3 cellular contexts compared by ENCODE assay signal in genomic region chr5:174134545-174134944, GRCh38.
TF ChIP-seq lines count a peak whose summit lies in the region.

No MANE protein-coding gene starts in this region.

TF ChIP-seq in HEK293T, 16 proteins besides CTCF, POLR2A, EP300 and RAD21 (continued from another document):
- TF ChIP-seq ELF4 (IDR thresholded peaks at IDR 0.05) (no peak), SP1 (IDR thresholded peaks at IDR 0.05) (no peak), NFRKB (IDR thresholded peaks at IDR 0.05) (no peak), PKNOX1 (IDR thresholded peaks at IDR 0.05) (peak; percentile 64), L3MBTL2 (conservative IDR thresholded peaks at IDR 0.05) (no peak), FOXM1 (IDR thresholded peaks at IDR 0.05; ENCODE audit: borderline replicate concordance) (no peak), ZNF384 (IDR thresholded peaks at IDR 0.05) (no peak), CTBP1 (IDR thresholded peaks at IDR 0.05; ENCODE audit: borderline replicate concordance) (0 out of 2 replicates have a peak, but pooled peaks have one; percentile 14)

TF ChIP-seq in IMR-90, 13 proteins besides CTCF, POLR2A, EP300 and RAD21:
- no peak for TF ChIP-seq USF2 (IDR thresholded peaks at IDR 0.05; ENCODE audit: low read depth, low read length)
- TF ChIP-seq CHD1 (IDR thresholded peaks at IDR 0.05; ENCODE audit: low read depth, low read length) = no peak
- TF ChIP-seq CEBPB (IDR thresholded peaks at IDR 0.05; ENCODE audit: low read depth, low read length) = no peak
- no peak for TF ChIP-seq NFE2L2 (IDR thresholded peaks at IDR 0.05; ENCODE audit: low read depth, low read length)
- no peak for TF ChIP-seq MXI1 (IDR thresholded peaks at IDR 0.05; ENCODE audit: borderline replicate concordance, low read depth, low read length)
- no peak for TF ChIP-seq RFX5 (IDR thresholded peaks at IDR 0.05; ENCODE audit: low read depth, low read length)
- no peak for TF ChIP-seq RCOR1 (IDR thresholded peaks at IDR 0.05; ENCODE audit: insufficient replicate concordance, low read length)
- no peak for TF ChIP-seq MAFK (IDR thresholded peaks at IDR 0.05; ENCODE audit: low read depth, low read length)
- no peak for TF ChIP-seq FOS (IDR thresholded peaks at IDR 0.05; ENCODE audit: low read depth, low read length)
- no peak for TF ChIP-seq BHLHE40 (IDR thresholded peaks at IDR 0.05; ENCODE audit: low read depth, low read length)
- no peak for TF ChIP-seq MAZ (IDR thresholded peaks at IDR 0.05; ENCODE audit: borderline replicate concordance, low read depth, low read length)
- TF ChIP-seq SMC3 (IDR thresholded peaks at IDR 0.05; ENCODE audit: low read depth, low read length) = no peak
- TF ChIP-seq ELK1 (IDR thresholded peaks at IDR 0.05; ENCODE audit: borderline replicate concordance, low read depth, low read length) = no peak

TF ChIP-seq in H1, 55 proteins besides CTCF, POLR2A, EP300 and RAD21 (continued from another document):
- TF ChIP-seq USF2 (IDR thresholded peaks at IDR 0.05; ENCODE audit: low read length) (no peak), E2F6 (IDR thresholded peaks at IDR 0.05) (no peak), CBX8 (IDR thresholded peaks at IDR 0.05; ENCODE audit: borderline replicate concordance, low read depth, low read length) (no peak), CBX5 (IDR thresholded peaks at IDR 0.05; ENCODE audit: low read depth, low read length) (no peak), SP2 (IDR thresholded peaks at IDR 0.05; ENCODE audit: low read length) (no peak), CHD1 (IDR thresholded peaks at IDR 0.05; ENCODE audit: low read depth, low read length) (no peak), TAF7 (optimal IDR thresholded peaks at IDR 0.05; ENCODE audit: borderline replicate concordance, low read depth, low read length) (no peak)
TF ChIP-seq in H1: peak in this region for 0.
